Comparison of ENCODE assay signal across 8 cellular contexts in the genomic region with DNA sequence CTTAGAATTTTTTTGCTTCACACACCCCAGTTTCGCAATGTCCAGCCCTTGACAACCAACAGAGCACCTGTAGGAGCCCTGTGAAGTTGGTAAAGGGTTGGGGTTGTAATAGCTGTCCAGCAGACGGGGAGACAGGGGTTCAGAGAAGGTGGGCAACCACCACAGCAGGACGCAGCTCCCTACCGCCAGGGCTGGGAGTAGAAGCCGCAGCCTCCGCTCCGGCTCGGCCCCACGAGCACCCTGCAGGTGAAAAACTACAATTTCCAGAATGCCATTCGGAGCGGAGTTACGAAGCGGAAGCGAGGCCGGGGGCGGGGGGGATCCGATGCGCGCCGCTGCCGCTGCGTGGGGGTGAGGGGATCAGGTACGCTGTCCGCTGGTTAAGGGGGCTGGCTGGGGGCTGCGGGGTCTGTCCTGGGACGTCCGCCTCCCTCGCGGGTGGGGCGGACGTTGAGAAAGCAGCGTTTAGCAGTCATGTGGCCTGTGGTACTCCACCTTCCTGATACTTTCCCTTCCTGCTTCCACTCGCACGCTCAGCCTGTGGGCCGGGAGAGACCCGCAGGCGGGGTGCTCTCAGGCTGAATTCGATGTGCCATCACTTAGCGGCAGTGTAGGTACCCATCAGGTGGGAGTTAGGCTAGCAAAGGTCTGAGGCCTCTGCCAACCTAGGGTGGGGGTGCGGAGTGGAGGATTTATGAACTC.
A peak's percentile ranks its signal among the peaks of the same experiment; 100 is the strongest.
DNase-seq lines count a peak whose midpoint lies in the region; ATAC-seq and TF ChIP-seq lines count a peak whose summit lies in the region.

Gene TRMT10B, plus strand, starts transcription at position 317 of the 702 bp plus-strand sequence. CDS start 8,127 bp downstream, outside the sequence.

- no peaks in the 10 kb centered on the region for H3K27me3 ChIP-seq in neutrophil

- peaks cover 12 to 14% of the 10 kb centered on the region in 2 experiments for H3K4me1 ChIP-seq in neutrophil (ENCODE audit: control insufficient read depth in 1 of 2, insufficient read depth in 1 of 2, low read depth in 1 of 2, low read length in 1 of 2)

- H3K4me3 ChIP-seq in neutrophil (ENCODE audit: low read depth in 1 of 2, low read length in 1 of 2): peak within 1 kb of the TSS; percentile 70 to 74

- H3K27ac ChIP-seq in neutrophil (peak within 1 kb of the TSS; percentile 75), substantia nigra (ENCODE audit: low read depth, low read length, poor library complexity, severe bottlenecking) (peak within 1 kb of the TSS; percentile 74)

- DNase-seq in DMS153 (lab: John Stamatoyannopoulos, UW) (peak; percentile 19), KG1 (lab: John Stamatoyannopoulos, UW) (peak; percentile 43), SIG-M5 treated with dmso at 0.1 percent for 504 hours (lab: John Stamatoyannopoulos, UW; ENCODE audit: unreplicated experiment) (peak; percentile 68), germinal center (ENCODE audit: low spot score) (peak; percentile 86), substantia nigra (lab: John Stamatoyannopoulos, UW) (peak in 45 of 49 donors; percentile 12 to 78 (median 51))
- DNase-seq in activated naive CD4-positive, alpha-beta T cell treated with Interleukin-2 at 50 U/mL for 16 hours: peak; percentile 79

- TF ChIP-seq CTCF in neutrophil (IDR thresholded peaks at IDR 0.05): no peak

- peak; percentile 75 for ATAC-seq in GM21528 (IDR thresholded peaks at IDR 0.05; ENCODE audit: low FRiP score, unreplicated experiment)

- no peaks in the 10 kb centered on the region for H3K36me3 ChIP-seq in neutrophil

- no peaks in the 10 kb centered on the region for H3K9me3 ChIP-seq in neutrophil

Comparison
In these comparisons a context has a peak if more than half of its experiments do, and no peak if none do; other contexts are left out.
1. Peak in every context shown above with its lines: DNase-seq, ATAC-seq, H3K4me3 ChIP-seq and H3K27ac ChIP-seq.
2. DNase-seq: peak in every context shown above with its lines; median percentile 86 in germinal center; 79 in activated naive CD4-positive, alpha-beta T cell treated with Interleukin-2 at 50 U/mL for 16 hours; 68 in SIG-M5 treated with dmso at 0.1 percent for 504 hours; 51 in substantia nigra; 43 in KG1; 19 in DMS153.